In genomic region chr7:20083781-20084180, GRCh38 we compare ENCODE assay signal across 12 cellular contexts.
DNase-seq lines count a peak whose midpoint lies in the region; ATAC-seq and TF ChIP-seq lines count a peak whose summit lies in the region.
"Had no signal": no experiment of that assay in that cellular context is flagged by ENCODE, and none has a peak within 500 bp of the region (broad histone marks: within the 10 kb centered on the region; RNA-seq: fewer than 3 reads in every experiment).

No MANE protein-coding gene starts in this region.

- H3K27me3 ChIP-seq in MG63 = no peaks in the 10 kb centered on the region
- H3K27me3 ChIP-seq in gastrocnemius medialis = no peaks in the 10 kb centered on the region

- no peak for TF ChIP-seq POLR2A in gastrocnemius medialis (IDR thresholded peaks at IDR 0.05)

- H3K4me3 Mint-ChIP-seq in activated CD4-positive, alpha-beta T cell treated with anti-CD3 and anti-CD28 coated beads for 36 hours = no peak overlapping the region
- H3K4me3 Mint-ChIP-seq in stimulated activated effector memory CD8-positive, alpha-beta T cell treated with anti-CD3 and anti-CD28 coated beads, Interleukin-12 subunit alpha, Interleukin-12 subunit beta, amount 100 ng/mL, for 72 hours = no peak overlapping the region
- H3K4me3 Mint-ChIP-seq: T-helper 1 cell treated with Interleukin-12 subunit alpha and Interleukin-12 subunit beta and Interleukin-4 antibody, amounts not matched to agents 30 μg/mL and 1 μg/mL, for 36 hours had no signal

- no peaks in the 10 kb centered on the region for H3K36me3 Mint-ChIP-seq in activated CD4-positive, alpha-beta T cell treated with anti-CD3 and anti-CD28 coated beads for 36 hours (ENCODE audit: low read depth)
- H3K36me3 Mint-ChIP-seq in stimulated activated effector memory CD8-positive, alpha-beta T cell treated with anti-CD3 and anti-CD28 coated beads, Interleukin-12 subunit alpha, Interleukin-12 subunit beta, amount 100 ng/mL, for 72 hours = no peaks in the 10 kb centered on the region
- H3K36me3 Mint-ChIP-seq: activated naive CD4-positive, alpha-beta T cell treated with anti-CD3 and anti-CD28 coated beads, Interleukin-2, amount 50 U/mL, for 72 hours had no signal

- peak overlapping the region; percentile 57 for H3K27ac Mint-ChIP-seq in activated CD4-positive, alpha-beta T cell treated with anti-CD3 and anti-CD28 coated beads for 36 hours
- no peak overlapping the region for H3K27ac Mint-ChIP-seq in stimulated activated effector memory CD8-positive, alpha-beta T cell treated with anti-CD3 and anti-CD28 coated beads, Interleukin-12 subunit alpha, Interleukin-12 subunit beta, amount 100 ng/mL, for 72 hours
- H3K27ac Mint-ChIP-seq: activated naive CD4-positive, alpha-beta T cell treated with anti-CD3 and anti-CD28 coated beads, Interleukin-2, amount 50 U/mL, for 72 hours; T-helper 1 cell treated with Interleukin-12 subunit alpha and Interleukin-12 subunit beta and Interleukin-4 antibody, amounts not matched to agents 30 μg/mL and 1 μg/mL, for 36 hours had no signal

- TF ChIP-seq CTCF in choroid plexus epithelial cell (conservative IDR thresholded peaks at IDR 0.05; ENCODE audit: low read depth, low read length) (no peak), gastrocnemius medialis (IDR thresholded peaks at IDR 0.05 in 4 of 5, conservative IDR thresholded peaks at IDR 0.05 in 1 of 5) (no peak), GM10248 (IDR thresholded peaks at IDR 0.05; ENCODE audit: control extremely low read depth, extremely low read depth, low read depth, missing control alignments) (no peak)

- POLR2A ChIA-PET in activated CD4-positive, alpha-beta T cell treated with anti-CD3 and anti-CD28 coated beads for 36 hours (lab: Charles Lee) = no interaction called here
- POLR2A ChIA-PET in GM10248 (lab: Yijun Ruan, JAX) = no interaction called here

- H3K9me3 ChIP-seq in MG63 (no peaks in the 10 kb centered on the region), gastrocnemius medialis (no peaks in the 10 kb centered on the region)
- H3K9me3 ChIP-seq: psoas muscle had no signal

- no peaks in the 10 kb centered on the region for H3K36me3 ChIP-seq in MG63
- H3K36me3 ChIP-seq in gastrocnemius medialis = no peaks in the 10 kb centered on the region

- DNase-seq in activated CD4-positive, alpha-beta T cell treated with anti-CD3 and anti-CD28 coated beads for 36 hours = peak; percentile 43
- no peak for DNase-seq in activated CD4-positive, alpha-beta T cell treated with anti-CD3 and anti-CD28 coated beads for 1 hour
- DNase-seq in MG63 (peak; percentile 0), choroid plexus epithelial cell (ENCODE audit: low read depth) (peak; percentile 59), gastrocnemius medialis (no peak), DMS53 (lab: John Stamatoyannopoulos, UW) (no peak), GM10248 (ENCODE audit: extremely low spot score) (no peak)
- DNase-seq in stimulated activated effector memory CD8-positive, alpha-beta T cell treated with anti-CD3 and anti-CD28 coated beads, Interleukin-12 subunit alpha, Interleukin-12 subunit beta, amount 100 ng/mL, for 72 hours (ENCODE audit: low spot score in 2 of 2) = no peak
- DNase-seq: NCI-H2081 had no signal

- no peaks in the 10 kb centered on the region for H3K27me3 Mint-ChIP-seq in activated CD4-positive, alpha-beta T cell treated with anti-CD3 and anti-CD28 coated beads for 36 hours

- intact Hi-C loops in activated CD4-positive, alpha-beta T cell treated with anti-CD3 and anti-CD28 coated beads for 36 hours (cut with DNase I, micrococcal nuclease) = no loop called here
- intact Hi-C loops in gastrocnemius medialis (cut with DNase I; ENCODE audit: low total_unique reads) = no loop called here

- in situ Hi-C loops in gastrocnemius medialis (cut with MboI; ENCODE audit: low sequenced_read_pairs in 4 of 4) = no loop called here

- no peak overlapping the region for H3K4me3 ChIP-seq in MG63
- H3K4me3 ChIP-seq in choroid plexus epithelial cell (ENCODE audit: low read depth, low read length) = no peak overlapping the region
- no peak overlapping the region for H3K4me3 ChIP-seq in gastrocnemius medialis
- H3K4me3 ChIP-seq: psoas muscle had no signal

- no peak overlapping the region for H3K27ac ChIP-seq in gastrocnemius medialis
- H3K27ac ChIP-seq: psoas muscle had no signal

- H3K4me1 Mint-ChIP-seq in activated CD4-positive, alpha-beta T cell treated with anti-CD3 and anti-CD28 coated beads for 36 hours = peaks cover 4% of the 10 kb centered on the region
- H3K4me1 Mint-ChIP-seq in stimulated activated effector memory CD8-positive, alpha-beta T cell treated with anti-CD3 and anti-CD28 coated beads, Interleukin-12 subunit alpha, Interleukin-12 subunit beta, amount 100 ng/mL, for 72 hours = no peaks in the 10 kb centered on the region

- peak; percentile 95 for ATAC-seq in activated CD4-positive, alpha-beta T cell treated with anti-CD3 and anti-CD28 coated beads for 36 hours
- ATAC-seq in stimulated activated effector memory CD8-positive, alpha-beta T cell treated with anti-CD3 and anti-CD28 coated beads, Interleukin-12 subunit alpha, Interleukin-12 subunit beta, amount 100 ng/mL, for 72 hours = peak; percentile 73
- no peak for ATAC-seq in gastrocnemius medialis
- ATAC-seq: psoas muscle had no signal

- CTCF ChIA-PET in activated CD4-positive, alpha-beta T cell treated with anti-CD3 and anti-CD28 coated beads for 36 hours (lab: Charles Lee) = no interaction called here
- CTCF ChIA-PET in GM10248 (lab: Yijun Ruan, JAX) = interaction anchor here (1.3 kb wide), 1 partner anchor 59 kb away, joined by 4 read pairs; no protein-coding TSS in a partner anchor

- peaks cover 4% of the 10 kb centered on the region for H3K9me3 Mint-ChIP-seq in activated CD4-positive, alpha-beta T cell treated with anti-CD3 and anti-CD28 coated beads for 36 hours (ENCODE audit: low read depth)
- H3K9me3 Mint-ChIP-seq in stimulated activated effector memory CD8-positive, alpha-beta T cell treated with anti-CD3 and anti-CD28 coated beads, Interleukin-12 subunit alpha, Interleukin-12 subunit beta, amount 100 ng/mL, for 72 hours = peaks cover 6% of the 10 kb centered on the region
- H3K9me3 Mint-ChIP-seq: T-helper 1 cell treated with Interleukin-12 subunit alpha and Interleukin-12 subunit beta and Interleukin-4 antibody, amounts not matched to agents 30 μg/mL and 1 μg/mL, for 36 hours had no signal

- no peaks in the 10 kb centered on the region for H3K4me1 ChIP-seq in gastrocnemius medialis
- H3K4me1 ChIP-seq: psoas muscle had no signal

Comparison
In these comparisons a context has a peak if more than half of its experiments do, and no peak if none do; other contexts are left out.
1. DNase-seq: peak in activated CD4-positive, alpha-beta T cell treated with anti-CD3 and anti-CD28 coated beads for 36 hours (single experiment), MG63 (single experiment) and choroid plexus epithelial cell (single experiment); none in activated CD4-positive, alpha-beta T cell treated with anti-CD3 and anti-CD28 coated beads for 1 hour (single experiment), stimulated activated effector memory CD8-positive, alpha-beta T cell treated with anti-CD3 and anti-CD28 coated beads, Interleukin-12 subunit alpha, Interleukin-12 subunit beta, amount 100 ng/mL, for 72 hours (0 of 2), gastrocnemius medialis (0 of 2), DMS53 (single experiment) and GM10248 (single experiment).
2. ATAC-seq: peak in activated CD4-positive, alpha-beta T cell treated with anti-CD3 and anti-CD28 coated beads for 36 hours (single experiment) and stimulated activated effector memory CD8-positive, alpha-beta T cell treated with anti-CD3 and anti-CD28 coated beads, Interleukin-12 subunit alpha, Interleukin-12 subunit beta, amount 100 ng/mL, for 72 hours (single experiment); none in gastrocnemius medialis (0 of 2).